In the genomic region with DNA sequence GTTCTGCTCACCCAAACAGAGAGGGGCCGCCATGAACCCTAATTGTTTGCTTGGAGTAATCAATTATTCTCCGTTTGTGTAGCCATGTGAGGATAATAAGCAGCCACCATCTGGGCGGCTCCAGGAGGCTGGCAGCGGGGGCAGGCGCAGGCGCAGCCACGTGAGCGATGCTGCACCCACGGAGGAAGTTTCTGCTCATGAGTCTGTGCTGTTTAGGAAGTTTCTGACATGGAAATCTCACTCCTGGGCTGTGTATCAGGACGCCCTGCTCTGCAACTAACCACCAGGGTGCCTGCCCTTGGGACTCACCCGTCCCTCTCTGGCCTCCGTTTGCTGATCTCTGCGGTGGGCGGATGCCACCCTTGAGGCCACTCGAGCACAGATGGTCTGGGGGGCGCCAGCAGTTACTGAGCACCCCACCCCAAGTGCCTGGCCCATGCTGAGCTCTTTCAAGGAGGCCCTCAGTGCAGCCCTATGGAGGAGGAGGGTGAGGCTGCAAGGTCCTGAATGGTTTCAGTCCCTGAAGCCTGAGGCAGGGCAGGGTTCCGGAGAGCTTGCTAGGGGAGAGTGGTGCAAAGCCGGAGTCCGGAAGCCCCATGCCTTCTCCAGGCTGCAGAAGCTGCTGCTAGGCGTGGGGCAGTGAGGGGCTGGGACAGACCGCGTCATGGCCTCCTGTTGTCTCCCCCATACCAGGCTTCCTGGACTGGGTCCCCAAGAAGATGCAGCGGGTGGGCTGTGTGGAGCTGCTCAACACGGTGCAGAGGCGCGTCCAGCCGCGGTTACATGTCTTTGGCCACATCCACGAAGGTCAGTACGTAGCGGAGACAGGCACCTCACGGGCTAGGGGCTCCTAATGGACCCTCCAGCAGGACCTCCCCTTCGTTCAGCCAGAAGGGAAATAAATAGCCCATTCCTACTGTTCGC, we compare ENCODE assay signal across 19 cellular contexts.
DNase-seq lines count a peak whose midpoint lies in the region.
"Had no signal": no experiment of that assay in that cellular context is flagged by ENCODE, and none has a peak within 500 bp of the region (broad histone marks: within the 10 kb centered on the region; RNA-seq: fewer than 3 reads in every experiment).

No MANE protein-coding gene starts in this region.

- H4K91ac ChIP-seq in neuronal stem cell (ENCODE audit: low read depth, low read length, poor library complexity), result no peak overlapping the region

- no peaks in the 10 kb centered on the region for H3K27me3 ChIP-seq in neuronal stem cell (ENCODE audit: control insufficient read depth in 3 of 3, insufficient read depth in 3 of 3, low read depth in 1 of 3, low read length in 3 of 3)
- H3K27me3 ChIP-seq: BE2C, Peyer's patch had no signal

- no peaks in the 10 kb centered on the region for H3K79me1 ChIP-seq in neuronal stem cell (ENCODE audit: low read depth, low read length)

- DNase-seq in NCI-H748 (lab: John Stamatoyannopoulos, UW; ENCODE audit: unreplicated experiment) (peak; percentile 29), NCI-H748 treated with DMSO at 0.1 percent for 48 hours (lab: John Stamatoyannopoulos, UW) (no peak), NCI-H69 (lab: John Stamatoyannopoulos, UW) (peak; percentile 87), neuronal stem cell (ENCODE audit: low spot score) (no peak), NCI-H2029 (lab: John Stamatoyannopoulos, UW) (no peak), NCI-H2081 treated with DMSO at 0.1 percent for 48 hours (lab: John Stamatoyannopoulos, UW) (no peak)
- DNase-seq in central memory CD4-positive, alpha-beta T cell, result no peak
- DNase-seq: BE2C; Caco-2; CD4-positive, alpha-beta T cell; DMS53; EL; KBM-7; NCI-H2029 treated with DMSO at 0.1 percent for 48 hours; NCI-H510A treated with DMSO at 0.1 percent for 48 hours; NK-92 treated with Interleukin-12 subunit alpha and Interleukin-12 subunit beta, amount 100 ng/mL, for 24 hours; Peyer's patch; SW 1271 had no signal

- H3K23ac ChIP-seq in neuronal stem cell (ENCODE audit: low read depth, low read length, poor library complexity), result peak overlapping the region; percentile 5

- peak overlapping the region; percentile 77 for H4K8ac ChIP-seq in neuronal stem cell (ENCODE audit: low read depth, low read length)

- no peak overlapping the region for H3K27ac ChIP-seq in neuronal stem cell (replicated peaks; ENCODE audit: low read length)
- H3K27ac ChIP-seq: Peyer's patch had no signal

- no peak overlapping the region for H2BK5ac ChIP-seq in neuronal stem cell (ENCODE audit: low read length)

- H3K4ac ChIP-seq in neuronal stem cell (ENCODE audit: low read length), result no peak overlapping the region

- peak overlapping the region; percentile 19 for H3K18ac ChIP-seq in neuronal stem cell (ENCODE audit: low read length)

- H3K14ac ChIP-seq in neuronal stem cell (ENCODE audit: low read length), result peak overlapping the region; percentile 41

- H3K9me3 ChIP-seq in neuronal stem cell (replicated peaks in 1 of 2; ENCODE audit: control insufficient read depth in 2 of 2, insufficient read depth in 1 of 2, low read depth in 1 of 2, low read length in 2 of 2), result peaks cover 0 to 7% of the 10 kb centered on the region in 2 donors
- H3K9me3 ChIP-seq: BE2C, Caco-2, Peyer's patch had no signal

- H3K4me3 ChIP-seq in neuronal stem cell (ENCODE audit: low read length in 2 of 2), result no peak overlapping the region
- H3K4me3 ChIP-seq: GM12878, Peyer's patch had no signal

- no peak overlapping the region for H2BK120ac ChIP-seq in neuronal stem cell (ENCODE audit: low read depth, low read length)

- no CpG with 5 or more reads among the region's 34 CpGs for WGBS in neuronal stem cell (ENCODE audit: extremely low coverage in 2 of 2, insufficient read length in 2 of 2, insufficient replicate concordance in 1 of 2), 2 donors

- H2BK15ac ChIP-seq in neuronal stem cell (ENCODE audit: low read length), result no peak overlapping the region

- H2AK5ac ChIP-seq in neuronal stem cell (ENCODE audit: low read depth, low read length), result no peak overlapping the region

- H3K4me2 ChIP-seq in neuronal stem cell (ENCODE audit: insufficient read depth, low read length, poor library complexity, severe bottlenecking), result no peak overlapping the region

- H3K4me1 ChIP-seq in neuronal stem cell (ENCODE audit: control insufficient read depth in 2 of 2, insufficient read depth in 1 of 2, low read depth in 1 of 2, low read length in 2 of 2), result peaks cover 0 to 10% of the 10 kb centered on the region in 2 donors
- H3K4me1 ChIP-seq: BE2C, Caco-2, Peyer's patch had no signal

- no peak overlapping the region for H2AFZ ChIP-seq in neuronal stem cell (ENCODE audit: low read length)

- H2BK12ac ChIP-seq in neuronal stem cell (ENCODE audit: low read length), result no peak overlapping the region

- peaks cover 0 to 6% of the 10 kb centered on the region in 2 donors for H3K36me3 ChIP-seq in neuronal stem cell (replicated peaks in 1 of 2; ENCODE audit: control insufficient read depth in 2 of 2, insufficient read depth in 2 of 2, low read length in 2 of 2)
- H3K36me3 ChIP-seq: BE2C, Peyer's patch had no signal

- H3K9ac ChIP-seq in neuronal stem cell (ENCODE audit: low read depth, low read length, poor library complexity), result peak overlapping the region; percentile 27

Comparison
In these comparisons a context has a peak if more than half of its experiments do, and no peak if none do; other contexts are left out.
1. DNase-seq: peak in NCI-H748 (single experiment) and NCI-H69 (single experiment); none in NCI-H748 treated with DMSO at 0.1 percent for 48 hours (single experiment), neuronal stem cell (single experiment), central memory CD4-positive, alpha-beta T cell (single experiment), NCI-H2029 (single experiment) and NCI-H2081 treated with DMSO at 0.1 percent for 48 hours (single experiment).